Comparison of ENCODE assay signal across 19 cellular contexts in genomic region chr1:32045770-32046169, GRCh38. TPM values are rescaled to one million over a fixed set of nuclear protein-coding genes. Genes with fewer than 3 reads are reported as not detected.
DNase-seq lines count a peak whose midpoint lies in the region; ATAC-seq and TF ChIP-seq lines count a peak whose summit lies in the region.
"Had no signal": no experiment of that assay in that cellular context is flagged by ENCODE, and none has a peak within 500 bp of the region (broad histone marks: within the 10 kb centered on the region; RNA-seq: fewer than 3 reads in every experiment).

No MANE protein-coding gene starts in this region.

- peaks cover 42% of the 10 kb centered on the region for H3K36me3 Mint-ChIP-seq in activated CD8-positive, alpha-beta memory T cell treated with anti-CD3 and anti-CD28 coated beads, Interleukin-2, amount 10 ng/mL, durations not matched to agents 7 days and 5 days
- H3K36me3 Mint-ChIP-seq in chondrocyte (ENCODE audit: low read depth): peaks cover 35% of the 10 kb centered on the region
- peaks cover 43% of the 10 kb centered on the region for H3K36me3 Mint-ChIP-seq in osteocyte (ENCODE audit: unreplicated experiment)

- H3K4me3 ChIP-seq in NB4 (ENCODE audit: low read depth, low read length) (no peak overlapping the region), WERI-Rb-1 (ENCODE audit: low read depth, low read length) (no peak overlapping the region)
- H3K4me3 ChIP-seq: upper lobe of left lung had no signal

- no peak overlapping the region for H3K27ac Mint-ChIP-seq in activated CD8-positive, alpha-beta memory T cell treated with anti-CD3 and anti-CD28 coated beads, Interleukin-2, amount 10 ng/mL, durations not matched to agents 7 days and 5 days
- peak overlapping the region; percentile 45 for H3K27ac Mint-ChIP-seq in chondrocyte (ENCODE audit: unreplicated experiment)
- peak overlapping the region; percentile 31 for H3K27ac Mint-ChIP-seq in osteocyte (ENCODE audit: unreplicated experiment)
- H3K27ac Mint-ChIP-seq: activated naive CD4-positive, alpha-beta T cell treated with anti-CD3 and anti-CD28 coated beads for 36 hours had no signal

- no peak overlapping the region for H3K4me3 Mint-ChIP-seq in activated CD8-positive, alpha-beta memory T cell treated with anti-CD3 and anti-CD28 coated beads, Interleukin-2, amount 10 ng/mL, durations not matched to agents 7 days and 5 days
- H3K4me3 Mint-ChIP-seq in chondrocyte (ENCODE audit: unreplicated experiment): no peak overlapping the region
- H3K4me3 Mint-ChIP-seq in osteocyte (ENCODE audit: unreplicated experiment): no peak overlapping the region
- H3K4me3 Mint-ChIP-seq: activated naive CD4-positive, alpha-beta T cell treated with anti-CD3 and anti-CD28 coated beads for 36 hours had no signal

- no peak for TF ChIP-seq POLR2A in NB4 (IDR thresholded peaks at IDR 0.05; ENCODE audit: extremely low read depth, insufficient read length)

- no peak for ATAC-seq in activated CD8-positive, alpha-beta memory T cell treated with anti-CD3 and anti-CD28 coated beads, Interleukin-2, amount 10 ng/mL, durations not matched to agents 7 days and 5 days

- DNase-seq in activated CD8-positive, alpha-beta memory T cell treated with anti-CD3 and anti-CD28 coated beads, Interleukin-2, amount 10 ng/mL, durations not matched to agents 7 days and 5 days: peak; percentile 23
- DNase-seq in activated CD8-positive, alpha-beta memory T cell treated with anti-CD3 and anti-CD28 coated beads for 24 hours: no peak
- DNase-seq in NB4 (ENCODE audit: low read depth): peak; percentile 60
- DNase-seq in chondrocyte (ENCODE audit: low spot score): no peak
- DNase-seq in osteocyte (ENCODE audit: extremely low spot score, unreplicated experiment): no peak
- no peak for DNase-seq in HuH-7.5 (ENCODE audit: low spot score)
- no peak for DNase-seq in WERI-Rb-1
- DNase-seq in activated CD4-positive, alpha-beta T cell treated with anti-CD3 and anti-CD28 coated beads, Interleukin-2, amount 50 U/mL, for 4 hours: no peak
- DNase-seq: activated CD4-positive, alpha-beta T cell treated with anti-CD3 and anti-CD28 coated beads, Interleukin-2, amount 50 U/mL, for 48 hours; activated naive CD4-positive, alpha-beta T cell treated with anti-CD3 and anti-CD28 coated beads for 36 hours; BE2C; glutamatergic neuron; left cardiac atrium; NCI-H1417 treated with DMSO at 0.1 percent for 48 hours; NCI-H510A; small intestine; stimulated activated CD4-positive, alpha-beta T cell treated with anti-CD3 and anti-CD28 coated beads, Interleukin-4, amount 100 ng/mL, for 24 hours; upper lobe of left lung had no signal

- TF ChIP-seq CTCF in NB4 (IDR thresholded peaks at IDR 0.05; ENCODE audit: low read depth, low read length): no peak
- TF ChIP-seq CTCF in chondrocyte (IDR thresholded peaks at IDR 0.05): no peak
- no peak for TF ChIP-seq CTCF in osteocyte (IDR thresholded peaks at IDR 0.05)
- TF ChIP-seq CTCF in WERI-Rb-1 (IDR thresholded peaks at IDR 0.05; ENCODE audit: low read depth, low read length): no peak

- H3K27ac ChIP-seq in WERI-Rb-1: no peak overlapping the region
- H3K27ac ChIP-seq: VCaP had no signal

- no peaks in the 10 kb centered on the region for H3K9me3 ChIP-seq in WERI-Rb-1 (ENCODE audit: severe bottlenecking)
- H3K9me3 ChIP-seq: BE2C, upper lobe of left lung had no signal

- no peaks in the 10 kb centered on the region for H3K27me3 ChIP-seq in WERI-Rb-1 (ENCODE audit: insufficient read depth, low read depth, severe bottlenecking)
- H3K27me3 ChIP-seq: BE2C, upper lobe of left lung had no signal

- no peaks in the 10 kb centered on the region for H3K27me3 Mint-ChIP-seq in activated CD8-positive, alpha-beta memory T cell treated with anti-CD3 and anti-CD28 coated beads, Interleukin-2, amount 10 ng/mL, durations not matched to agents 7 days and 5 days
- H3K27me3 Mint-ChIP-seq in chondrocyte (ENCODE audit: low read depth) (no peaks in the 10 kb centered on the region), osteocyte (ENCODE audit: unreplicated experiment) (no peaks in the 10 kb centered on the region)

- peaks cover 35% of the 10 kb centered on the region for H3K36me3 ChIP-seq in WERI-Rb-1

- CTCF ChIA-PET in activated CD8-positive, alpha-beta memory T cell treated with anti-CD3 and anti-CD28 coated beads, Interleukin-2, amount 10 ng/mL, durations not matched to agents 7 days and 5 days (lab: Charles Lee): interaction anchor here (1.2 kb wide), 1 partner anchor 10 kb away, joined by 3 read pairs; no protein-coding TSS in a partner anchor

- H3K9me3 Mint-ChIP-seq in activated CD8-positive, alpha-beta memory T cell treated with anti-CD3 and anti-CD28 coated beads, Interleukin-2, amount 10 ng/mL, durations not matched to agents 7 days and 5 days (ENCODE audit: low read depth): no peaks in the 10 kb centered on the region
- H3K9me3 Mint-ChIP-seq in chondrocyte (ENCODE audit: low read depth) (no peaks in the 10 kb centered on the region), osteocyte (ENCODE audit: unreplicated experiment) (no peaks in the 10 kb centered on the region)
- H3K9me3 Mint-ChIP-seq: activated naive CD4-positive, alpha-beta T cell treated with anti-CD3 and anti-CD28 coated beads for 36 hours had no signal

- no peaks in the 10 kb centered on the region for H3K4me1 Mint-ChIP-seq in activated CD8-positive, alpha-beta memory T cell treated with anti-CD3 and anti-CD28 coated beads, Interleukin-2, amount 10 ng/mL, durations not matched to agents 7 days and 5 days
- H3K4me1 Mint-ChIP-seq in chondrocyte (ENCODE audit: low read depth) (peaks cover 14% of the 10 kb centered on the region), osteocyte (ENCODE audit: unreplicated experiment) (peaks cover 1% of the 10 kb centered on the region)

RNA-seq across cellular contexts. Expression of gene TMEM39B, which starts 27.0 kb away (rescaled TPM):
- total RNA-seq in activated CD8-positive, alpha-beta memory T cell treated with anti-CD3 and anti-CD28 coated beads, Interleukin-2, amount 10 ng/mL, durations not matched to agents 7 days and 5 days: 10 to 100 TPM; 27.3 to 30.0 TPM
- 13.9 to 15.8 TPM (median 14.1 TPM) in 3 replicates for total RNA-seq in chondrocyte
- 22.9 and 25.0 TPM in 2 replicates for total RNA-seq in osteocyte

RNA-seq across cellular contexts. Expression of gene KHDRBS1, which starts 32.1 kb away (rescaled TPM):
- total RNA-seq in activated CD8-positive, alpha-beta memory T cell treated with anti-CD3 and anti-CD28 coated beads, Interleukin-2, amount 10 ng/mL, durations not matched to agents 7 days and 5 days: 100 to 1,000 TPM; 166 to 183 TPM
- 90.5 to 136 TPM (median 95.1 TPM) in 3 replicates for total RNA-seq in chondrocyte
- 128 and 131 TPM in 2 replicates for total RNA-seq in osteocyte

Comparison
In these comparisons a context has a peak if more than half of its experiments do, and no peak if none do; other contexts are left out.
1. DNase-seq: peak in activated CD8-positive, alpha-beta memory T cell treated with anti-CD3 and anti-CD28 coated beads, Interleukin-2, amount 10 ng/mL, durations not matched to agents 7 days and 5 days (single experiment) and NB4 (single experiment); none in activated CD8-positive, alpha-beta memory T cell treated with anti-CD3 and anti-CD28 coated beads for 24 hours (single experiment), chondrocyte (single experiment), osteocyte (single experiment), HuH-7.5 (single experiment), WERI-Rb-1 (single experiment) and activated CD4-positive, alpha-beta T cell treated with anti-CD3 and anti-CD28 coated beads, Interleukin-2, amount 50 U/mL, for 4 hours (0 of 2).